In genomic region chr1:20575544-20576056, GRCh38 we compare ENCODE assay signal across 2 cellular contexts.
TF ChIP-seq lines count a peak whose summit lies in the region.

No MANE protein-coding gene starts in this region.

TF ChIP-seq in SK-N-SH treated with all-trans-retinoic acid at 6 μM for 48 hours, 23 proteins besides CTCF, POLR2A, EP300 and RAD21 (continued from another document):
- TF ChIP-seq CSRNP3 (CRISPR knock-in tag; IDR thresholded peaks at IDR 0.05) (no peak), PATZ1 (CRISPR knock-in tag; IDR thresholded peaks at IDR 0.05; ENCODE audit: borderline replicate concordance) (no peak), OSR1 (CRISPR knock-in tag; IDR thresholded peaks at IDR 0.05) (no peak)

TF ChIP-seq in SK-N-SH, 30 proteins besides CTCF, POLR2A, EP300 and RAD21 (continued from another document):
- TF ChIP-seq ZBTB33 (IDR thresholded peaks at IDR 0.05; ENCODE audit: borderline replicate concordance, low read depth) = no peak
- TF ChIP-seq IRF3 (IDR thresholded peaks at IDR 0.05; ENCODE audit: low read depth, low read length) = no peak
- no peak for TF ChIP-seq ELF1 (IDR thresholded peaks at IDR 0.05)
- no peak for TF ChIP-seq NFIC (IDR thresholded peaks at IDR 0.05; ENCODE audit: borderline replicate concordance)
- no peak for TF ChIP-seq USF2 (IDR thresholded peaks at IDR 0.05; ENCODE audit: borderline replicate concordance, low read depth, low read length)
- TF ChIP-seq REST (IDR thresholded peaks at IDR 0.05; ENCODE audit: low read depth, low read length) = no peak
